ENCODE assay signal across 8 cellular contexts in genomic region chr4:143183513-143184216, GRCh38. TPM values are rescaled to one million over a fixed set of nuclear protein-coding genes. Genes with fewer than 3 reads are reported as not detected.
DNase-seq lines count a peak whose midpoint lies in the region; ATAC-seq and TF ChIP-seq lines count a peak whose summit lies in the region.

No MANE protein-coding gene starts in this region.

- H3K9me3 Mint-ChIP-seq in CD8-positive, alpha-beta T cell = peaks cover 5% of the 10 kb centered on the region
- peaks cover 0 to 7% (median 0%) of the 10 kb centered on the region in 9 donors for H3K9me3 Mint-ChIP-seq in naive thymus-derived CD8-positive, alpha-beta T cell

- TF ChIP-seq CTCF in CD8-positive, alpha-beta T cell (IDR thresholded peaks at IDR 0.05) = no peak
- no peak for TF ChIP-seq CTCF in NB4 (IDR thresholded peaks at IDR 0.05; ENCODE audit: low read depth, low read length)

- peak overlapping the region; percentile 90 for H3K4me3 Mint-ChIP-seq in CD8-positive, alpha-beta T cell
- H3K4me3 Mint-ChIP-seq in naive thymus-derived CD8-positive, alpha-beta T cell = peak overlapping the region; percentile 86 to 96 (median 93)

- H3K36me3 ChIP-seq in CD8-positive, alpha-beta T cell (ENCODE audit: insufficient read depth, low read length) = no peaks in the 10 kb centered on the region

- DNase-seq in CD8-positive, alpha-beta T cell = no peak
- DNase-seq in NB4 (ENCODE audit: low read depth) (peak; percentile 36), cerebellar cortex (ENCODE audit: low spot score) (peak; percentile 26), D341Med (ENCODE audit: low spot score) (no peak), ACHN (no peak)
- DNase-seq in naive thymus-derived CD8-positive, alpha-beta T cell = no peak

- intact Hi-C loops in CD8-positive, alpha-beta T cell (cut with DNase I, micrococcal nuclease) = loop anchor here (1.0 to 10.0 kb wide), 8 partner anchors 330 to 1966 kb away; partner anchors contain the start of genes SMARCA5 (in 2 of the 2), ABCE1 (in 1 of the 2), ANAPC10 (in 1 of the 2) and ZNF330 (in 1 of the 2)

- H3K27ac Mint-ChIP-seq in CD8-positive, alpha-beta T cell = peak overlapping the region; percentile 96
- H3K27ac Mint-ChIP-seq in naive thymus-derived CD8-positive, alpha-beta T cell = peak overlapping the region; percentile 96 to 99 (median 98)

- no peaks in the 10 kb centered on the region for H3K9me3 ChIP-seq in CD8-positive, alpha-beta T cell (ENCODE audit: low read length)

- H3K27me3 ChIP-seq in CD8-positive, alpha-beta T cell (ENCODE audit: insufficient read depth, low read length) = no peaks in the 10 kb centered on the region

- peaks cover 32% of the 10 kb centered on the region for H3K36me3 Mint-ChIP-seq in CD8-positive, alpha-beta T cell
- peaks cover 4 to 14% (median 7%) of the 10 kb centered on the region in 3 donors for H3K36me3 Mint-ChIP-seq in naive thymus-derived CD8-positive, alpha-beta T cell

- H3K4me1 Mint-ChIP-seq in CD8-positive, alpha-beta T cell (ENCODE audit: low read depth) = peaks cover 53% of the 10 kb centered on the region
- peaks cover 17 to 64% (median 54%) of the 10 kb centered on the region in 4 donors for H3K4me1 Mint-ChIP-seq in naive thymus-derived CD8-positive, alpha-beta T cell

- H3K27me3 Mint-ChIP-seq in CD8-positive, alpha-beta T cell (ENCODE audit: low read depth) = no peaks in the 10 kb centered on the region
- H3K27me3 Mint-ChIP-seq in naive thymus-derived CD8-positive, alpha-beta T cell = no peaks in the 10 kb centered on the region

- no peak for TF ChIP-seq POLR2A in NB4 (IDR thresholded peaks at IDR 0.05; ENCODE audit: extremely low read depth, insufficient read length)

- peaks cover 31% of the 10 kb centered on the region for H3K4me1 ChIP-seq in CD8-positive, alpha-beta T cell (ENCODE audit: insufficient read depth, low read length)

- H3K4me3 ChIP-seq in CD8-positive, alpha-beta T cell (ENCODE audit: low read depth, low read length) = peak overlapping the region; percentile 48
- peak overlapping the region; percentile 96 for H3K4me3 ChIP-seq in NB4 (ENCODE audit: low read depth, low read length)

- H3K27ac ChIP-seq in CD8-positive, alpha-beta T cell (ENCODE audit: low read depth, low read length) = peak overlapping the region; percentile 93

- ATAC-seq in CD8-positive, alpha-beta T cell = no peak
- no peak for ATAC-seq in naive thymus-derived CD8-positive, alpha-beta T cell
- ATAC-seq in GM19023 (IDR thresholded peaks at IDR 0.05; ENCODE audit: unreplicated experiment) (no peak), HG02840 (IDR thresholded peaks at IDR 0.05; ENCODE audit: low FRiP score, unreplicated experiment) (no peak)

- POLR2A ChIA-PET in CD8-positive, alpha-beta T cell (lab: Charles Lee) = no interaction called here
- POLR2A ChIA-PET in naive thymus-derived CD8-positive, alpha-beta T cell (lab: Charles Lee) = interaction anchor here (1.8 kb wide), 1 partner anchor 330 kb away, joined by 7 read pairs; the partner anchor contains the start of gene SMARCA5

- CTCF ChIA-PET in CD8-positive, alpha-beta T cell (lab: Charles Lee) = no interaction called here

- in situ Hi-C loops in ACHN (cut with HindIII; ENCODE audit: low pct_ligation_motif_present, low pct_unique_long_range_greater_than_20kb, low sequenced_read_pairs) = no loop called here

RNA-seq across cellular contexts. Expression of gene USP38, which starts 1.1 kb away (rescaled TPM):
- 10 to 100 TPM; 38.4 to 40.2 TPM for total RNA-seq in CD8-positive, alpha-beta T cell
- 10 to 100 TPM; 23.4 to 26.8 TPM for total RNA-seq in naive thymus-derived CD8-positive, alpha-beta T cell
- 10 to 100 TPM; 14.4 to 16.9 (median 16.7) TPM for polyA plus RNA-seq in naive thymus-derived CD8-positive, alpha-beta T cell

Comparison
In these comparisons a context has a peak if more than half of its experiments do, and no peak if none do; other contexts are left out.
1. DNase-seq: peak in NB4 (single experiment) and cerebellar cortex (single experiment); none in CD8-positive, alpha-beta T cell (0 of 7), naive thymus-derived CD8-positive, alpha-beta T cell (0 of 10), D341Med (single experiment) and ACHN (single experiment).